Comparison of ENCODE assay signal across 20 cellular contexts in the genomic region with DNA sequence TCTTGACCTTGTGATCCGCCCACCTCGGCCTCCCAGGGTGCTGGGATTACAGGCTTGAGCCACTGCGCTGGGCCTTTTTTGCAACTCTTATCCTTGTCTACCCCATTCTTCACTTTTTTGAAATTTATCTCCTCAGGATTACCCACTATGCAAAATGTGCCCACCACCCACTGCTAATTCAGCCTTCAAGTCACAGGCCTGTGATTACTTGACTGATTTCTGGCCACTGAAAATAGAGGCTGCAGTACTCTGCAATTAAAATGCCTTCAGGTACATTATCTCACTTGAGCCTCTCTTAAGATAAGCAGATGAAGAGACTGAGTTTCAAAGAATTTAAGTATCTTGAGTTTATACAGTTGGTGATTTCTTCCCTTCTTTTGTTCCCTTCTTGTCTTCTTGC.
DNase-seq lines count a peak whose midpoint lies in the region; TF ChIP-seq lines count a peak whose summit lies in the region.
"Had no signal": no experiment of that assay in that cellular context is flagged by ENCODE, and none has a peak within 500 bp of the region (broad histone marks: within the 10 kb centered on the region; RNA-seq: fewer than 3 reads in every experiment).

No MANE protein-coding gene starts in this region.

- H3K36me3 Mint-ChIP-seq in neural progenitor cell, result no peaks in the 10 kb centered on the region
- H3K36me3 Mint-ChIP-seq in type B pancreatic cell, result no peaks in the 10 kb centered on the region
- H3K36me3 Mint-ChIP-seq: CD4-positive, alpha-beta memory T cell had no signal

- H3K36me3 ChIP-seq in BLaER1 (no peaks in the 10 kb centered on the region), MM.1S (replicated peaks; ENCODE audit: insufficient read depth, low read length) (no peaks in the 10 kb centered on the region), ascending aorta (no peaks in the 10 kb centered on the region), neural progenitor cell (no peaks in the 10 kb centered on the region)
- H3K36me3 ChIP-seq: BLaER1 treated with 17β-estradiol and CSF1 and Interleukin-3, amounts not matched to agents 10 nM and 100 nM; MG63 had no signal

- H4K20me1 ChIP-seq in BLaER1, result no peaks in the 10 kb centered on the region
- H4K20me1 ChIP-seq in MM.1S (ENCODE audit: insufficient read depth, low read length), result no peaks in the 10 kb centered on the region
- no peaks in the 10 kb centered on the region for H4K20me1 ChIP-seq in neural progenitor cell (ENCODE audit: low read depth)
- H4K20me1 ChIP-seq: BLaER1 treated with 17β-estradiol and CSF1 and Interleukin-3, amounts not matched to agents 10 nM and 100 nM had no signal

- no peaks in the 10 kb centered on the region for H3K9me2 ChIP-seq in MM.1S (replicated peaks; ENCODE audit: insufficient read depth, low read length)

- H3K4me1 Mint-ChIP-seq in neural progenitor cell (peaks cover 48% of the 10 kb centered on the region), type B pancreatic cell (ENCODE audit: unreplicated experiment) (peaks cover 35% of the 10 kb centered on the region)

- H3K9me3 Mint-ChIP-seq in neural progenitor cell (peaks cover 3% of the 10 kb centered on the region), type B pancreatic cell (no peaks in the 10 kb centered on the region)

- H3K27me3 Mint-ChIP-seq in neural progenitor cell (ENCODE audit: insufficient read depth, low read depth) (peaks cover 16% of the 10 kb centered on the region), type B pancreatic cell (peaks cover 6% of the 10 kb centered on the region)
- H3K27me3 Mint-ChIP-seq: CD4-positive, alpha-beta memory T cell had no signal

- DNase-seq in MM.1S (no peak), ascending aorta (ENCODE audit: low spot score in 2 of 2) (no peak), neural progenitor cell (ENCODE audit: low spot score) (no peak), NCI-H1930 (lab: John Stamatoyannopoulos, UW) (no peak), GM13976 (ENCODE audit: low spot score) (no peak), type B pancreatic cell (ENCODE audit: extremely low spot score, unreplicated experiment) (no peak)
- no peak for DNase-seq in stimulated activated CD4-positive, alpha-beta T cell treated with anti-CD3 and anti-CD28 coated beads, Interleukin-4, amount 100 ng/mL, for 4 hours
- DNase-seq: CD4-positive, alpha-beta memory T cell; GDM1; H7; KBM-7; MG63; NCI-H1694; NCI-H345; NCI-H510A treated with DMSO at 0.1 percent for 48 hours; SIG-M5 had no signal

- H3K9me3 ChIP-seq in BLaER1, result no peaks in the 10 kb centered on the region
- no peaks in the 10 kb centered on the region for H3K9me3 ChIP-seq in MM.1S (replicated peaks; ENCODE audit: insufficient read depth, low read length)
- H3K9me3 ChIP-seq in ascending aorta, result no peaks in the 10 kb centered on the region
- no peaks in the 10 kb centered on the region for H3K9me3 ChIP-seq in neural progenitor cell (ENCODE audit: low read depth)
- H3K9me3 ChIP-seq: BLaER1 treated with 17β-estradiol and CSF1 and Interleukin-3, amounts not matched to agents 10 nM and 100 nM; MG63 had no signal

- H3F3A ChIP-seq in MM.1S (ENCODE audit: insufficient read depth, low read length), result peaks cover 20% of the 10 kb centered on the region
- peaks cover 42% of the 10 kb centered on the region for H3F3A ChIP-seq in neural progenitor cell (ENCODE audit: low read depth)

- H3K4me3 ChIP-seq in BLaER1, result no peak overlapping the region
- no peak overlapping the region for H3K4me3 ChIP-seq in MM.1S (ENCODE audit: low read length)
- no peak overlapping the region for H3K4me3 ChIP-seq in ascending aorta
- no peak overlapping the region for H3K4me3 ChIP-seq in neural progenitor cell
- H3K4me3 ChIP-seq: BLaER1 treated with 17β-estradiol and CSF1 and Interleukin-3, amounts not matched to agents 10 nM and 100 nM; GM12878; MG63; SK-N-MC had no signal

- intact Hi-C loops in ascending aorta (cut with DNase I), result loop anchor here (5.0 kb wide), 1 partner anchor 58 kb away; no protein-coding TSS in a partner anchor

- in situ Hi-C loops in GM13976 (cut with MboI; ENCODE audit: low sequenced_read_pairs, unreplicated experiment), result no loop called here

- H3K4me1 ChIP-seq in BLaER1, result peaks cover 25% of the 10 kb centered on the region
- H3K4me1 ChIP-seq in MM.1S (ENCODE audit: low read length), result peaks cover 31% of the 10 kb centered on the region
- H3K4me1 ChIP-seq in ascending aorta, result peaks cover 0 to 32% of the 10 kb centered on the region in 2 donors
- peaks cover 37% of the 10 kb centered on the region for H3K4me1 ChIP-seq in neural progenitor cell

- no peak overlapping the region for H3K27ac Mint-ChIP-seq in neural progenitor cell
- no peak overlapping the region for H3K27ac Mint-ChIP-seq in type B pancreatic cell

- no peaks in the 10 kb centered on the region for H3K27me3 ChIP-seq in BLaER1
- H3K27me3 ChIP-seq in MM.1S (replicated peaks; ENCODE audit: insufficient read depth, low read length), result peaks cover 3% of the 10 kb centered on the region; the same call in 1 of the 2 replicates
- no peaks in the 10 kb centered on the region for H3K27me3 ChIP-seq in ascending aorta
- H3K27me3 ChIP-seq in neural progenitor cell, result no peaks in the 10 kb centered on the region
- H3K27me3 ChIP-seq: BLaER1 treated with 17β-estradiol and CSF1 and Interleukin-3, amounts not matched to agents 10 nM and 100 nM; MG63 had no signal

- H3K4me3 Mint-ChIP-seq in neural progenitor cell, result peak overlapping the region; percentile 19
- H3K4me3 Mint-ChIP-seq in type B pancreatic cell, result no peak overlapping the region

- TF ChIP-seq CTCF in MM.1S (IDR thresholded peaks at IDR 0.05; ENCODE audit: low read length) (no peak), ascending aorta (IDR thresholded peaks at IDR 0.05) (no peak), neural progenitor cell (IDR thresholded peaks at IDR 0.05) (no peak), GM13976 (IDR thresholded peaks at IDR 0.05; ENCODE audit: borderline replicate concordance, control extremely low read depth, extremely low read depth, insufficient read depth, missing control alignments) (no peak), type B pancreatic cell (conservative IDR thresholded peaks at IDR 0.05) (no peak)

- H3K27ac ChIP-seq in BLaER1 (no peak overlapping the region), MM.1S (ENCODE audit: low read length) (no peak overlapping the region), ascending aorta (peak overlapping the region; percentile 47 to 52), neural progenitor cell (no peak overlapping the region)
- H3K27ac ChIP-seq: BLaER1 treated with 17β-estradiol and CSF1 and Interleukin-3, amounts not matched to agents 10 nM and 100 nM; SK-N-MC had no signal

- H2AFZ ChIP-seq in MM.1S (ENCODE audit: low read length) (no peak overlapping the region), neural progenitor cell (replicated peaks) (no peak overlapping the region)

- H3K4me2 ChIP-seq in BLaER1 (0 out of 2 replicates have a peak overlapping the region, but pooled peaks have one; percentile 2), MM.1S (ENCODE audit: low read depth, low read length) (peak overlapping the region; percentile 56; the same call in 1 of the 2 replicates), neural progenitor cell (no peak overlapping the region)

- H3K79me2 ChIP-seq in MM.1S (ENCODE audit: low read length) (no peaks in the 10 kb centered on the region), neural progenitor cell (ENCODE audit: low read depth) (no peaks in the 10 kb centered on the region)

- H3K9ac ChIP-seq in BLaER1 (no peak overlapping the region), MM.1S (ENCODE audit: low read length) (no peak overlapping the region), neural progenitor cell (no peak overlapping the region)
- H3K9ac ChIP-seq: BLaER1 treated with 17β-estradiol and CSF1 and Interleukin-3, amounts not matched to agents 10 nM and 100 nM had no signal

Comparison
In these comparisons a context has a peak if more than half of its experiments do, and no peak if none do; other contexts are left out.
1. H3K27ac ChIP-seq: peak in ascending aorta (2 of 2); none in BLaER1 (single experiment), MM.1S (single experiment) and neural progenitor cell (single experiment).